16 cellular contexts compared by ENCODE assay signal in genomic region chr11:11952036-11952435, GRCh38. TPM values are rescaled to one million over a fixed set of nuclear protein-coding genes. Genes with fewer than 3 reads are reported as not detected.
DNase-seq lines count a peak whose midpoint lies in the region; ATAC-seq and TF ChIP-seq lines count a peak whose summit lies in the region.
"Had no signal": no experiment of that assay in that cellular context is flagged by ENCODE, and none has a peak within 500 bp of the region (broad histone marks: within the 10 kb centered on the region; RNA-seq: fewer than 3 reads in every experiment).

No MANE protein-coding gene starts in this region.

- no peaks in the 10 kb centered on the region for H4K20me1 ChIP-seq in neural cell (ENCODE audit: insufficient read depth)

- TF ChIP-seq EP300 in neural cell (conservative IDR thresholded peaks at IDR 0.05; ENCODE audit: poor library complexity, severe bottlenecking) = peak; percentile 84

- intact Hi-C loops in natural killer cell (cut with micrococcal nuclease) = no loop called here

- H3K4me3 ChIP-seq in HEK293 (ENCODE audit: low read depth, low read length) = no peak overlapping the region
- H3K4me3 ChIP-seq in neural cell (ENCODE audit: low read length) = peak overlapping the region; percentile 19
- H3K4me3 ChIP-seq: GM23248 had no signal

- H3K4me1 Mint-ChIP-seq in natural killer cell = peaks cover 0 to under 1% of the 10 kb centered on the region in 2 donors
- H3K4me1 Mint-ChIP-seq in natural killer cell treated with Interleukin-12 subunit alpha and Interleukin-12 subunit beta and Interleukin-15 and Interleukin-18, amount 100 ng/mL, for 72 hours (ENCODE audit: low read depth in 2 of 2) = no peaks in the 10 kb centered on the region
- no peaks in the 10 kb centered on the region for H3K4me1 Mint-ChIP-seq in central memory CD8-positive, alpha-beta T cell
- H3K4me1 Mint-ChIP-seq: IgD-negative memory B cell had no signal

- TF ChIP-seq RAD21 in neural cell (conservative IDR thresholded peaks at IDR 0.05) = no peak

- H3K27me3 ChIP-seq in neural cell (ENCODE audit: insufficient read depth, low read depth, low read length) = no peaks in the 10 kb centered on the region

- H3F3A ChIP-seq in neural cell (ENCODE audit: insufficient read depth, low read length, poor library complexity, severe bottlenecking) = no peaks in the 10 kb centered on the region

- POLR2A ChIA-PET in HEK293 (lab: Yijun Ruan, JAX) = no interaction called here

- no peak overlapping the region for H3K9ac ChIP-seq in neural cell (ENCODE audit: low read length)
- H3K9ac ChIP-seq: GM23248 had no signal

- H3K4me3 Mint-ChIP-seq in natural killer cell = no peak overlapping the region
- no peak overlapping the region for H3K4me3 Mint-ChIP-seq in natural killer cell treated with Interleukin-12 subunit alpha and Interleukin-12 subunit beta and Interleukin-15 and Interleukin-18, amount 100 ng/mL, for 72 hours
- H3K4me3 Mint-ChIP-seq in central memory CD8-positive, alpha-beta T cell = no peak overlapping the region
- H3K4me3 Mint-ChIP-seq: IgD-negative memory B cell had no signal

- H3K27ac ChIP-seq in HEK293 (ENCODE audit: extremely low read depth, low read depth, low read length) = no peak overlapping the region
- H3K27ac ChIP-seq in neural cell (ENCODE audit: low read length) = no peak overlapping the region
- H3K27ac ChIP-seq: GM23248, HL-60 had no signal

- DNase-seq in natural killer cell (no peak), NCI-H510A treated with DMSO at 0.1 percent for 48 hours (lab: John Stamatoyannopoulos, UW) (no peak), NCI-H187 (lab: John Stamatoyannopoulos, UW) (no peak)
- DNase-seq in natural killer cell treated with Interleukin-12 subunit alpha and Interleukin-12 subunit beta and Interleukin-15 and Interleukin-18, amount 100 ng/mL, for 72 hours (ENCODE audit: low spot score) = no peak
- DNase-seq in central memory CD8-positive, alpha-beta T cell (ENCODE audit: low spot score in 2 of 2) = no peak
- DNase-seq in activated effector memory CD4-positive, alpha-beta T cell treated with anti-CD3 and anti-CD28 coated beads, Interleukin-2, amount 50 U/mL, for 16 hours = no peak
- DNase-seq: DMS79, GM23248, HCEC 1CT, NCI-H187 treated with DMSO at 0.1 percent for 48 hours, NCI-H2171, NCI-H82 had no signal

- H3K9me2 ChIP-seq in neural cell (ENCODE audit: insufficient read depth, low read length) = no peaks in the 10 kb centered on the region

- no peaks in the 10 kb centered on the region for H3K4me1 ChIP-seq in HEK293 (ENCODE audit: control insufficient read depth, insufficient read depth, low read length)

- H3K36me3 ChIP-seq in HEK293 (ENCODE audit: control insufficient read depth in 2 of 2, insufficient read depth in 1 of 2, low read length in 2 of 2) (peaks cover 8 to 81% of the 10 kb centered on the region in 2 experiments), neural cell (ENCODE audit: insufficient read depth, low read length) (peaks cover 23% of the 10 kb centered on the region)

- H3K27ac Mint-ChIP-seq in natural killer cell = peak overlapping the region; percentile 7 to 22
- H3K27ac Mint-ChIP-seq in natural killer cell treated with Interleukin-12 subunit alpha and Interleukin-12 subunit beta and Interleukin-15 and Interleukin-18, amount 100 ng/mL, for 72 hours = peak overlapping the region in 1 of 2 donors; percentile 0
- H3K27ac Mint-ChIP-seq in central memory CD8-positive, alpha-beta T cell (ENCODE audit: low read depth) = peak overlapping the region; percentile 76
- H3K27ac Mint-ChIP-seq: IgD-negative memory B cell had no signal

- H3K9me3 ChIP-seq in HEK293 (ENCODE audit: control insufficient read depth, insufficient read depth, low read depth, low read length) (no peaks in the 10 kb centered on the region), neural cell (ENCODE audit: low read length) (no peaks in the 10 kb centered on the region)

- CTCF ChIA-PET in HEK293 (lab: Yijun Ruan, JAX) = interaction anchor here (0.6 kb wide), 1 partner anchor 391 kb away, joined by 3 read pairs; no protein-coding TSS in a partner anchor

- no peak overlapping the region for H3K4me2 ChIP-seq in neural cell (ENCODE audit: low read length)

- no peak overlapping the region for H2AFZ ChIP-seq in neural cell (ENCODE audit: low read depth, low read length)
- H2AFZ ChIP-seq: GM23248 had no signal

- TF ChIP-seq CTCF in natural killer cell (IDR thresholded peaks at IDR 0.05) = no peak
- no peak for TF ChIP-seq CTCF in HEK293 (tag by site-specific recombination; IDR thresholded peaks at IDR 0.05)
- no peak for TF ChIP-seq CTCF in neural cell (IDR thresholded peaks at IDR 0.05; ENCODE audit: poor library complexity, severe bottlenecking)

- ATAC-seq in natural killer cell = no peak
- ATAC-seq in natural killer cell treated with Interleukin-12 subunit alpha and Interleukin-12 subunit beta and Interleukin-15 and Interleukin-18, amount 100 ng/mL, for 72 hours = no peak
- no peak for ATAC-seq in central memory CD8-positive, alpha-beta T cell (replicated peaks; ENCODE audit: extremely low read depth, poor library complexity, severe bottlenecking)

- H3K36me3 Mint-ChIP-seq in natural killer cell = peaks cover 64% of the 10 kb centered on the region
- H3K36me3 Mint-ChIP-seq in natural killer cell treated with Interleukin-12 subunit alpha and Interleukin-12 subunit beta and Interleukin-15 and Interleukin-18, amount 100 ng/mL, for 72 hours = peaks cover 35% of the 10 kb centered on the region
- peaks cover 62% of the 10 kb centered on the region for H3K36me3 Mint-ChIP-seq in central memory CD8-positive, alpha-beta T cell (ENCODE audit: insufficient read depth)

- no peaks in the 10 kb centered on the region for H3K27me3 Mint-ChIP-seq in natural killer cell (ENCODE audit: low read depth in 2 of 2)
- no peaks in the 10 kb centered on the region for H3K27me3 Mint-ChIP-seq in natural killer cell treated with Interleukin-12 subunit alpha and Interleukin-12 subunit beta and Interleukin-15 and Interleukin-18, amount 100 ng/mL, for 72 hours
- no peaks in the 10 kb centered on the region for H3K27me3 Mint-ChIP-seq in central memory CD8-positive, alpha-beta T cell
- H3K27me3 Mint-ChIP-seq: IgD-negative memory B cell had no signal

- H3K9me3 Mint-ChIP-seq in natural killer cell = no peaks in the 10 kb centered on the region
- no peaks in the 10 kb centered on the region for H3K9me3 Mint-ChIP-seq in natural killer cell treated with Interleukin-12 subunit alpha and Interleukin-12 subunit beta and Interleukin-15 and Interleukin-18, amount 100 ng/mL, for 72 hours
- no peaks in the 10 kb centered on the region for H3K9me3 Mint-ChIP-seq in central memory CD8-positive, alpha-beta T cell
- H3K9me3 Mint-ChIP-seq: IgD-negative memory B cell had no signal

- H3K79me2 ChIP-seq in neural cell (replicated peaks; ENCODE audit: insufficient read depth, low read length) = no peaks in the 10 kb centered on the region

TF ChIP-seq in HEK293, 187 proteins besides CTCF, POLR2A, EP300 and RAD21:
- TF ChIP-seq, protein P1, sequence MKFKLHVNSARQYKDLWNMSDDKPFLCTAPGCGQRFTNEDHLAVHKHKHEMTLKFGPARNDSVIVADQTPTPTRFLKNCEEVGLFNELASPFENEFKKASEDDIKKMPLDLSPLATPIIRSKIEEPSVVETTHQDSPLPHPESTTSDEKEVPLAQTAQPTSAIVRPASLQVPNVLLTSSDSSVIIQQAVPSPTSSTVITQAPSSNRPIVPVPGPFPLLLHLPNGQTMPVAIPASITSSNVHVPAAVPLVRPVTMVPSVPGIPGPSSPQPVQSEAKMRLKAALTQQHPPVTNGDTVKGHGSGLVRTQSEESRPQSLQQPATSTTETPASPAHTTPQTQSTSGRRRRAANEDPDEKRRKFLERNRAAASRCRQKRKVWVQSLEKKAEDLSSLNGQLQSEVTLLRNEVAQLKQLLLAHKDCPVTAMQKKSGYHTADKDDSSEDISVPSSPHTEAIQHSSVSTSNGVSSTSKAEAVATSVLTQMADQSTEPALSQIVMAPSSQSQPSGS (tag by site-specific recombination; IDR thresholded peaks at IDR 0.05; ENCODE audit: low read depth) = no peak
- peak; percentile 42; the same call in 1 of the 2 replicates for TF ChIP-seq PRDM1 (tag by site-specific recombination; IDR thresholded peaks at IDR 0.05)

TF ChIP-seq in neural cell, 6 proteins besides CTCF, POLR2A, EP300 and RAD21:
- TF ChIP-seq MXI1 (conservative IDR thresholded peaks at IDR 0.05; ENCODE audit: poor library complexity, severe bottlenecking) = no peak
- TF ChIP-seq POLR2AphosphoS5 (IDR thresholded peaks at IDR 0.05) = peak; percentile 54

RNA-seq across cellular contexts. Expression of gene DKK3, which starts 56.4 kb away (rescaled TPM):
- under 1 TPM in 2 of 3 donors, not detected in 1; 0.16 to 0.70 TPM for total RNA-seq in natural killer cell
- not detected for total RNA-seq in natural killer cell treated with Interleukin-12 subunit alpha and Interleukin-12 subunit beta and Interleukin-15 and Interleukin-18, amount 100 ng/mL, for 72 hours
- 43.6 and 48.4 TPM in 2 replicates for polyA plus RNA-seq in neural cell
- polyA minus RNA-seq in neural cell = 51.9 and 63.6 TPM in 2 replicates
- polyA plus RNA-seq: IgD-negative memory B cell had no signal
